In the genomic region with DNA sequence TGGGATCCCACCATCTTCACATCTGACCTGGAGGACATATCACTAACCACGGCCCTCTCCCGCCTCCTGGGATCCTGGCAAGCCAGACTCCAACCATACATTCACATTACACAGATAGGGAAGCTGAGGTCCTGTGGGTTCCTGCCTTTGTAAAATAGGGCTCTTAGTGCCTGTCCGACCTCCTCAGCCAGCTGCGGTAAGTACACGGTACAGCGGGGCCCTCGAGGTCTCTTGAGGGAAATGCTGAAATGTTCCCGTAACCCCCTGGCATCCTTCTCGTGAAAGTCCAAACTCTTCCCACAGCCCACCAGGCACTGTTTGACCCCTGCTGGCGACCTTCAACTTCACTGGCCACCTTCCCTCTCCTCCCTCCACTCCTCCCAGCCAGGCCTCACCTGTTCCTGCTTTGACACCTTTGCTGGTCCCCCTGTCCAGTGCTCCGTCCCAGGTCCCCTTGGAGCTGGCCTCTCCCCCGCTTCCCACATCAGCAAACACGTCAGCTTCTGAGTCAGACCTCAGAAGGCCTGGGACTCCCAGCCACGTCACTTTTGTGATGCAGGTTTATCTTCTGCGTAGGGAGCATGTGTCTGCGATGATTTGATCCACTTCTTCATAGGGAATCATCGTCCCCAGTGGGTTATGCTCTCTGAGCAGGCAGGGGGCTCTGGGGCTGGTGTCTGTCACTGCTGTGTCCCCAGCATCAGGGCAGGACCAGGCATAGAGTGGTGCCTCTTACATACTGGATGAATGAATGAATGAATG, we compare ENCODE assay signal across 1 cellular context.
TF ChIP-seq lines count a peak whose summit lies in the region.

No MANE protein-coding gene starts in this region.

TF ChIP-seq in HepG2, 621 proteins besides CTCF, POLR2A, EP300 and RAD21:
- TF ChIP-seq LCORL (IDR thresholded peaks at IDR 0.05) (no peak), LCORL (CRISPR knock-in tag; IDR thresholded peaks at IDR 0.05) (no peak), ZNF782 (CRISPR knock-in tag; IDR thresholded peaks at IDR 0.05; ENCODE audit: borderline replicate concordance) (no peak), ZNF501 (CRISPR knock-in tag; IDR thresholded peaks at IDR 0.05) (no peak), ZNF24 (IDR thresholded peaks at IDR 0.05) (0 out of 2 replicates have a peak, but pooled peaks have one; percentile 29), ZNF557 (CRISPR knock-in tag; IDR thresholded peaks at IDR 0.05) (no peak), SKI (IDR thresholded peaks at IDR 0.05; ENCODE audit: partially characterized antibody) (no peak), CREB1 (IDR thresholded peaks at IDR 0.05) (peak; percentile 45; the same call in 1 of the 2 replicates), CREB1 (CRISPR knock-in tag; IDR thresholded peaks at IDR 0.05) (no peak)
